ENCODE assay signal across 1 cellular context in genomic region chr17:75366432-75366831, GRCh38.
TF ChIP-seq lines count a peak whose summit lies in the region.

No MANE protein-coding gene starts in this region.

TF ChIP-seq in H1, 55 proteins besides CTCF, POLR2A, EP300 and RAD21:
- no peak for TF ChIP-seq POU5F1 (IDR thresholded peaks at IDR 0.05; ENCODE audit: low read depth, low read length)
- TF ChIP-seq ASH2L (IDR thresholded peaks at IDR 0.05; ENCODE audit: low read length) = no peak
- no peak for TF ChIP-seq CBX8 (IDR thresholded peaks at IDR 0.05; ENCODE audit: borderline replicate concordance, low read depth, low read length)
- TF ChIP-seq KDM1A (IDR thresholded peaks at IDR 0.05; ENCODE audit: borderline replicate concordance, low read length) = no peak
- no peak for TF ChIP-seq SIX5 (IDR thresholded peaks at IDR 0.05; ENCODE audit: low read depth, low read length)
- TF ChIP-seq FOSL1 (IDR thresholded peaks at IDR 0.05; ENCODE audit: insufficient read depth, low read depth, low read length) = no peak
- TF ChIP-seq PHF8 (conservative IDR thresholded peaks at IDR 0.05; ENCODE audit: low read depth, low read length) = no peak
- no peak for TF ChIP-seq YY1 (IDR thresholded peaks at IDR 0.05; ENCODE audit: low read depth, low read length)
- TF ChIP-seq TBP (IDR thresholded peaks at IDR 0.05; ENCODE audit: low read depth, low read length) = no peak
- no peak for TF ChIP-seq GTF2F1 (IDR thresholded peaks at IDR 0.05; ENCODE audit: borderline replicate concordance, low read depth, low read length)
- TF ChIP-seq CEBPB (IDR thresholded peaks at IDR 0.05; ENCODE audit: low read depth, low read length) = no peak
- TF ChIP-seq BCL11A (IDR thresholded peaks at IDR 0.05; ENCODE audit: low read depth in 2 of 2, low read length in 2 of 2) = no peak
